Comparison of ENCODE assay signal across 8 cellular contexts in the genomic region with DNA sequence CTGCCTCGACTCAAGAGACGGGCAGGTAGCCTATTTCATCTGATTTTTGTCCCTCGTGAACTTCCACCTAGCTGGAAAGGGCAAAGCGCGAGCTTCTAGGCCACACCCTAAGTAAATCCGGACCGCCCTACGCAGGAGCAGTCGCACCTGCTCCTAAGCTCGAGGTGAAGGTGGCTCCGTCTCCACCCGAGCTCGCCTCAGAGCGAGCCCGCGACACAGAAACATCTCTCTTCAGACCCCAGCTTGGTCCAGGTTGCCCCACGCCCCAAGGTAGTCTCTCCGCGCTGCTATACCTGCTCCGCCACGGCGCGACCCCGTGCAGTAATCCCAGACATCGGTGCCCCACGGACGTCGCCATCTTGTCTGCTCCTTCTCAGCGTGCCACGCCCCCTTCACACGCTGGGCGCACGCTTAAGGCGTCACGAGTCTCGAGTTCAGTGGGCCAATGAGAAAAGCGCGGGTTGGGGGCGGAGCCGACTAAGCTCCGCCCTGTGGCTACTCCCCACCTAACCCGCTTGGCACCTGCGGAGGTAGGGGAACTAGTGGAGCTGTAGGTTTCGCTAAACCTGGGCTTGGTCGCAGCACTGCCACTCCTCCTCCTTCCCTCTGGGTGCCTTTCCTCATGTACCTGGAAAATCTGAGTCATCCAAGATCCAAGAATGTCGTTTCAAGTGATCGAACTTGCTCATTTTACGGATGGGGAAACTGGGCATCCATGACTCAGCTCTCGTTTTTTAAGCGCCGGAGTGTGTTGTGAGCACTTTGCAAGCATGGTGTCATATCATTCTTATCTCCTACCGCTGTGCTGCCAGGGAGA. TPM values are rescaled to one million over a fixed set of nuclear protein-coding genes. Genes with fewer than 3 reads are reported as not detected.
DNase-seq lines count a peak whose midpoint lies in the region; ATAC-seq, FAIRE-seq and TF ChIP-seq lines count a peak whose summit lies in the region.

A gene (minus strand): TSS at position 365 of the 817 bp plus-strand sequence. CDS start 7 bp downstream, at position 358.

- peak; percentile 94 for FAIRE-seq in GM12892 (lab: Jason Lieb, UNC)

- TF ChIP-seq CTCF in progenitor cell of endocrine pancreas (IDR thresholded peaks at IDR 0.05; ENCODE audit: unreplicated experiment) = no peak

- peak; percentile 94 for DNase-seq in GM12892 (ENCODE audit: insufficient read length)
- DNase-seq in NCI-H146 treated with DMSO at 0.1 percent for 48 hours (lab: John Stamatoyannopoulos, UW; ENCODE audit: unreplicated experiment) = peak; percentile 85
- peak; percentile 87 for DNase-seq in amniotic stem cell (lab: John Stamatoyannopoulos, UW)
- peak; percentile 96 for DNase-seq in left cardiac atrium
- peak; percentile 93 for DNase-seq in progenitor cell of endocrine pancreas (ENCODE audit: low spot score, unreplicated experiment)
- DNase-seq in ureter (ENCODE audit: low spot score) = peak; percentile 96

- intact Hi-C loops in T-helper 1 cell treated with Interleukin-12 subunit alpha and Interleukin-12 subunit beta and Interleukin-4 antibody, amounts not matched to agents 30 ng/mL and 1 ng/mL, for 36 hours (cut with micrococcal nuclease) = loop anchor here (1.0 to 10.0 kb wide), 9 partner anchors 14 to 811 kb away; a partner anchor contains a TSS
- intact Hi-C loops in left cardiac atrium (cut with DNase I) = loop anchor here in 1 of 2 donors (10.0 kb wide), 1 partner anchor 293 kb away; no protein-coding TSS in a partner anchor

- TF ChIP-seq POLR2A in GM12892 (IDR thresholded peaks at IDR 0.05; ENCODE audit: low read depth, low read length) = peak; percentile 85

- H3K36me3 Mint-ChIP-seq in progenitor cell of endocrine pancreas (ENCODE audit: insufficient read depth) = no peaks in the 10 kb centered on the region

- H3K4me1 Mint-ChIP-seq in progenitor cell of endocrine pancreas (ENCODE audit: low read depth) = peaks cover 14% of the 10 kb centered on the region

- peaks cover 3% of the 10 kb centered on the region for H3K27me3 Mint-ChIP-seq in progenitor cell of endocrine pancreas

- peak within 1 kb of the TSS; percentile 97 for H3K4me3 Mint-ChIP-seq in progenitor cell of endocrine pancreas (ENCODE audit: low read depth)

- H3K27ac Mint-ChIP-seq in progenitor cell of endocrine pancreas = peak within 1 kb of the TSS; percentile 99

- ATAC-seq in HG02852 (IDR thresholded peaks at IDR 0.05; ENCODE audit: unreplicated experiment) (peak; percentile 77), left cardiac atrium (peak; percentile 99 to 100)

- H3K9me3 Mint-ChIP-seq in progenitor cell of endocrine pancreas (ENCODE audit: low read depth) = no peaks in the 10 kb centered on the region

RNA-seq across cellular contexts. Expression of the gene that starts here (rescaled TPM):
- 30.4 TPM for polyA plus RNA-seq in GM12892 (2012; ENCODE audit: missing spikeins)
- total RNA-seq in T-helper 1 cell treated with Interleukin-12 subunit alpha and Interleukin-12 subunit beta and Interleukin-4 antibody, amounts not matched to agents 30 ng/mL and 1 ng/mL, for 36 hours = 26.9 and 30.8 TPM in 2 replicates
- 10 to 100 TPM; 25.2 to 40.8 TPM for total RNA-seq in left cardiac atrium
- total RNA-seq in progenitor cell of endocrine pancreas = 46.6 and 49.6 TPM in 2 replicates
- 68.0 TPM for total RNA-seq in ureter

Comparison
In these comparisons a context has a peak if more than half of its experiments do, and no peak if none do; other contexts are left out.
1. Peak in every context shown above with its lines: DNase-seq and ATAC-seq.